Comparison of ENCODE assay signal across 8 cellular contexts in genomic region chr9:76394023-76394895, GRCh38. TPM values are rescaled to one million over a fixed set of nuclear protein-coding genes. Genes with fewer than 3 reads are reported as not detected.
A peak's percentile ranks its signal among the peaks of the same experiment; 100 is the strongest.
DNase-seq lines count a peak whose midpoint lies in the region; ATAC-seq and TF ChIP-seq lines count a peak whose summit lies in the region.

RFK (minus strand) TSS chr9:76394426; CDS start chr9:76394171, 255 bp downstream.

- DNase-seq in GM04503 (ENCODE audit: low read depth) (peak; percentile 56), HAP-1 (ENCODE audit: low spot score in 2 of 2) (peak; percentile 85 to 96), MG63 (peak; percentile 91), SK-MEL-5 (ENCODE audit: low read depth, low spot score) (peak; percentile 93), globus pallidus (ENCODE audit: low spot score) (peak; percentile 93), omental fat pad (ENCODE audit: low spot score) (peak; percentile 50), testis (peak; percentile 94)
- peak; percentile 94 for DNase-seq in activated naive CD4-positive, alpha-beta T cell treated with anti-CD3 and anti-CD28 coated beads, Interleukin-2, amount 50 U/mL, for 16 hours

- 0 to 1% methylated on average over 15 to 32 of the region's 91 CpGs for WGBS in testis, 2 donors

- peak; percentile 95 for ATAC-seq in omental fat pad (ENCODE audit: low FRiP score)

- TF ChIP-seq CTCF in omental fat pad (IDR thresholded peaks at IDR 0.05), result peak in 1 of 3 donors; percentile 43
- TF ChIP-seq CTCF in testis (IDR thresholded peaks at IDR 0.05), result peak in 2 of 3 experiments; percentile 20 to 31

- no peak for TF ChIP-seq POLR2A in testis (IDR thresholded peaks at IDR 0.05)

- H3K27me3 ChIP-seq in HAP-1 (ENCODE audit: low read depth) (no peaks in the 10 kb centered on the region), MG63 (no peaks in the 10 kb centered on the region), testis (no peaks in the 10 kb centered on the region)

- peak within 1 kb of the TSS; percentile 92 to 97 for H3K27ac ChIP-seq in testis

- peaks cover 25% of the 10 kb centered on the region for H3K4me1 ChIP-seq in HAP-1
- peaks cover 18% of the 10 kb centered on the region for H3K4me1 ChIP-seq in testis

- peak within 1 kb of the TSS; percentile 75 for H3K4me3 ChIP-seq in HAP-1
- H3K4me3 ChIP-seq in MG63, result peak within 1 kb of the TSS; percentile 82
- peak within 1 kb of the TSS; percentile 92 to 96 for H3K4me3 ChIP-seq in testis

- intact Hi-C loops in testis (cut with DNase I; ENCODE audit: low total_unique reads), result no loop called here

- H3K9me3 ChIP-seq in HAP-1 (no peaks in the 10 kb centered on the region), MG63 (0 out of 2 replicates have a peak, but pooled peaks cover 2% of the 10 kb centered on the region), testis (no peaks in the 10 kb centered on the region)

- peaks cover 12% of the 10 kb centered on the region for H3K36me3 ChIP-seq in HAP-1 (replicated peaks)
- H3K36me3 ChIP-seq in MG63, result peaks cover 13% of the 10 kb centered on the region
- no peaks in the 10 kb centered on the region for H3K36me3 ChIP-seq in testis (ENCODE audit: low read depth, missing control alignments)

- in situ Hi-C loops in HAP-1 (cut with MboI; ENCODE audit: low sequenced_read_pairs), result no loop called here
- in situ Hi-C loops in SK-MEL-5 (cut with HindIII; ENCODE audit: low pct_unique_long_range_greater_than_20kb, low sequenced_read_pairs), result no loop called here

RNA-seq across cellular contexts. Expression of gene RFK, which starts in this region (rescaled TPM):
- 45.1 and 46.6 TPM in 2 replicates for total RNA-seq in MG63 (2014; rRNA removed; shearing (Covaris generic); ENCODE audit: low replicate concordance)
- total RNA-seq in SK-MEL-5 (2014; rRNA removed; shearing (Covaris generic)), result 33.5 and 35.9 TPM in 2 replicates
- 27.6 and 33.8 TPM in 2 replicates for polyA plus RNA-seq in SK-MEL-5 (2015; cell fraction: cytosol; rRNA removed)
- 6.1 and 8.9 TPM in 2 replicates for polyA plus RNA-seq in SK-MEL-5 (2015; cell fraction: nucleus; rRNA removed)
- total RNA-seq in omental fat pad, result 10 to 100 TPM; 15.0 to 28.7 (median 19.2) TPM
- 10 to 100 TPM; 39.3 to 41.8 TPM for total RNA-seq in testis
- polyA plus RNA-seq in testis (ENCODE audit: insufficient read depth, low read depth, low replicate concordance), result 69.7 TPM

Comparison
In these comparisons a context has a peak if more than half of its experiments do, and no peak if none do; other contexts are left out.
1. Peak in every context shown above with its lines: DNase-seq, ATAC-seq, H3K4me3 ChIP-seq and H3K27ac ChIP-seq.